8 cellular contexts compared by ENCODE assay signal in genomic region chr14:35123388-35123703, GRCh38. TPM values are rescaled to one million over a fixed set of nuclear protein-coding genes. Genes with fewer than 3 reads are reported as not detected.
DNase-seq lines count a peak whose midpoint lies in the region; ATAC-seq and FAIRE-seq lines count a peak whose summit lies in the region.

No MANE protein-coding gene starts in this region.

- peaks cover 61% of the 10 kb centered on the region for H3K4me1 Mint-ChIP-seq in activated CD4-positive, alpha-beta memory T cell treated with anti-CD3 and anti-CD28 coated beads for 36 hours (ENCODE audit: low read depth)
- H3K4me1 Mint-ChIP-seq in stimulated activated memory B cell treated with anti-CD40 and anti-IgM and Interleukin-4, amounts not matched to agents 10 μg/mL and 1 μg/mL and 100 μg/mL, for 72 hours: peaks cover 59% of the 10 kb centered on the region

- peak overlapping the region; percentile 82 for H3K4me3 Mint-ChIP-seq in activated CD4-positive, alpha-beta memory T cell treated with anti-CD3 and anti-CD28 coated beads for 36 hours
- H3K4me3 Mint-ChIP-seq in stimulated activated memory B cell treated with anti-CD40 and anti-IgM and Interleukin-4, amounts not matched to agents 10 μg/mL and 1 μg/mL and 100 μg/mL, for 72 hours: peak overlapping the region; percentile 98

- no peak for FAIRE-seq in HTR-8/SVneo (lab: Jason Lieb, UNC)

- H3K4me3 ChIP-seq in iPS-15b (ENCODE audit: low read depth, low read length): peak overlapping the region; percentile 91

- no peaks in the 10 kb centered on the region for H3K27me3 Mint-ChIP-seq in activated CD4-positive, alpha-beta memory T cell treated with anti-CD3 and anti-CD28 coated beads for 36 hours
- H3K27me3 Mint-ChIP-seq in stimulated activated memory B cell treated with anti-CD40 and anti-IgM and Interleukin-4, amounts not matched to agents 10 μg/mL and 1 μg/mL and 100 μg/mL, for 72 hours: no peaks in the 10 kb centered on the region

- DNase-seq in NOMO-1 treated with DMSO at 0.1 percent for 48 hours (lab: John Stamatoyannopoulos, UW; ENCODE audit: unreplicated experiment) (peak; percentile 28), NOMO-1 treated with dmso at 0.1 percent for 144 hours (lab: John Stamatoyannopoulos, UW; ENCODE audit: unreplicated experiment) (no peak), globus pallidus (ENCODE audit: low spot score) (no peak), AG08396 (ENCODE audit: low spot score) (no peak), HTR-8/SVneo (ENCODE audit: insufficient read length, low spot score) (no peak)
- no peak for DNase-seq in activated CD4-positive, alpha-beta memory T cell treated with anti-CD3 and anti-CD28 coated beads for 36 hours

- CTCF ChIA-PET in activated CD4-positive, alpha-beta memory T cell treated with anti-CD3 and anti-CD28 coated beads for 36 hours (lab: Charles Lee): interaction anchor here (0.5 to 1.5 kb wide), 6 partner anchors 28 to 293 kb away, joined by 3 to 6 read pairs (median 3); no protein-coding TSS in a partner anchor

- no peak for ATAC-seq in stimulated activated memory B cell treated with anti-CD40 and anti-IgM and Interleukin-4, amounts not matched to agents 10 μg/mL and 1 μg/mL and 100 μg/mL, for 72 hours

- no peaks in the 10 kb centered on the region for H3K27me3 ChIP-seq in iPS-15b (ENCODE audit: control insufficient read depth, insufficient read depth, low read length)

- H3K9me3 ChIP-seq in iPS-15b (ENCODE audit: control insufficient read depth, insufficient read depth, low read length): no peaks in the 10 kb centered on the region

- H3K9me3 Mint-ChIP-seq in activated CD4-positive, alpha-beta memory T cell treated with anti-CD3 and anti-CD28 coated beads for 36 hours: no peaks in the 10 kb centered on the region
- no peaks in the 10 kb centered on the region for H3K9me3 Mint-ChIP-seq in stimulated activated memory B cell treated with anti-CD40 and anti-IgM and Interleukin-4, amounts not matched to agents 10 μg/mL and 1 μg/mL and 100 μg/mL, for 72 hours

- H3K27ac Mint-ChIP-seq in activated CD4-positive, alpha-beta memory T cell treated with anti-CD3 and anti-CD28 coated beads for 36 hours: peak overlapping the region; percentile 99
- peak overlapping the region; percentile 100 for H3K27ac Mint-ChIP-seq in stimulated activated memory B cell treated with anti-CD40 and anti-IgM and Interleukin-4, amounts not matched to agents 10 μg/mL and 1 μg/mL and 100 μg/mL, for 72 hours

- H3K36me3 Mint-ChIP-seq in activated CD4-positive, alpha-beta memory T cell treated with anti-CD3 and anti-CD28 coated beads for 36 hours: peaks cover 25% of the 10 kb centered on the region
- peaks cover 34% of the 10 kb centered on the region for H3K36me3 Mint-ChIP-seq in stimulated activated memory B cell treated with anti-CD40 and anti-IgM and Interleukin-4, amounts not matched to agents 10 μg/mL and 1 μg/mL and 100 μg/mL, for 72 hours

- H3K4me1 ChIP-seq in iPS-15b (ENCODE audit: control insufficient read depth, insufficient read depth, low read length): peaks cover 4% of the 10 kb centered on the region

- POLR2A ChIA-PET in activated CD4-positive, alpha-beta memory T cell treated with anti-CD3 and anti-CD28 coated beads for 36 hours (lab: Charles Lee): interaction anchor here (1.3 to 3.7 kb wide), 7 partner anchors 11 to 293 kb away, joined by 4 to 47 read pairs (median 6); partner anchors contain the start of genes NFKBIA, PSMA6 and SRP54

- H3K9ac ChIP-seq in iPS-15b (ENCODE audit: low read depth, low read length): no peak overlapping the region

- H3K36me3 ChIP-seq in iPS-15b (ENCODE audit: control insufficient read depth, insufficient read depth, low read length): no peaks in the 10 kb centered on the region

- intact Hi-C loops in activated CD4-positive, alpha-beta memory T cell treated with anti-CD3 and anti-CD28 coated beads for 36 hours (cut with micrococcal nuclease): loop anchor here (2.0 to 5.0 kb wide), 3 partner anchors 193 to 661 kb away; partner anchors contain the start of genes SNX6 and SPTSSA

RNA-seq across cellular contexts. Expression of gene PRORP, which starts 1.0 kb away (rescaled TPM):
- 10 to 100 TPM; 43.4 to 44.6 TPM for total RNA-seq in activated CD4-positive, alpha-beta memory T cell treated with anti-CD3 and anti-CD28 coated beads for 36 hours

RNA-seq across cellular contexts. Expression of gene PPP2R3C, which starts 1.6 kb away (rescaled TPM):
- 10 to 100 TPM; 48.9 to 51.8 TPM for total RNA-seq in activated CD4-positive, alpha-beta memory T cell treated with anti-CD3 and anti-CD28 coated beads for 36 hours
